11 cellular contexts compared by ENCODE assay signal in genomic region chr6:83199865-83200230, GRCh38. TPM values are rescaled to one million over a fixed set of nuclear protein-coding genes. Genes with fewer than 3 reads are reported as not detected.
DNase-seq lines count a peak whose midpoint lies in the region; ATAC-seq and TF ChIP-seq lines count a peak whose summit lies in the region.
"Had no signal": no experiment of that assay in that cellular context is flagged by ENCODE, and none has a peak within 500 bp of the region (broad histone marks: within the 10 kb centered on the region; RNA-seq: fewer than 3 reads in every experiment).

No MANE protein-coding gene starts in this region.

- DNase-seq in Caki2 (ENCODE audit: low read depth) = peak; percentile 62
- DNase-seq in LHCN-M2 (ENCODE audit: low read depth) = peak; percentile 32
- DNase-seq in cardiac fibroblast (ENCODE audit: low read depth in 2 of 2) = peak; percentile 56 to 92
- DNase-seq in mucosa of gallbladder (ENCODE audit: low spot score) = peak; percentile 68
- no peak for DNase-seq in medulla oblongata (ENCODE audit: extremely low spot score)
- no peak for DNase-seq in DMS79 (lab: John Stamatoyannopoulos, UW)
- DNase-seq: activated naive CD8-positive, alpha-beta T cell treated with anti-CD3 and anti-CD28 coated beads for 36 hours; NCI-H1105; stimulated activated naive CD4-positive, alpha-beta T cell treated with Interleukin-2 at 50 U/mL for 16 hours had no signal

- TF ChIP-seq CTCF in cardiac fibroblast (IDR thresholded peaks at IDR 0.05; ENCODE audit: low read depth, low read length) = no peak

- ATAC-seq in HG03025 (IDR thresholded peaks at IDR 0.05; ENCODE audit: low FRiP score, unreplicated experiment) (no peak), GM18519 (IDR thresholded peaks at IDR 0.05; ENCODE audit: low FRiP score, unreplicated experiment) (no peak)

- in situ Hi-C loops in Caki2 (cut with HindIII; ENCODE audit: low pct_unique_long_range_greater_than_20kb, low sequenced_read_pairs) = no loop called here

- no peak overlapping the region for H3K4me3 ChIP-seq in cardiac fibroblast (replicated peaks in 1 of 2; ENCODE audit: low read depth in 2 of 2, low read length in 2 of 2)

RNA-seq across cellular contexts. Expression of gene RWDD2A, which starts 6.7 kb away (rescaled TPM):
- 3.0 and 8.0 TPM in 2 replicates for total RNA-seq in Caki2 (2014; rRNA removed; shearing (Covaris generic); ENCODE audit: low replicate concordance)
- total RNA-seq in LHCN-M2 (2014; rRNA removed) (1.3 and 1.7 TPM in 2 replicates), mucosa of gallbladder (5.9 TPM)
- 2.1 TPM for polyA plus RNA-seq in LHCN-M2 (2012)

RNA-seq across cellular contexts. Expression of gene PGM3, which starts 6.8 kb away (rescaled TPM):
- total RNA-seq in Caki2 (2014; rRNA removed; shearing (Covaris generic); ENCODE audit: low replicate concordance) = 49.0 and 64.9 TPM in 2 replicates
- total RNA-seq in LHCN-M2 (2014; rRNA removed) (28.6 and 39.5 TPM in 2 replicates), mucosa of gallbladder (50.4 TPM)
- 27.7 TPM for polyA plus RNA-seq in LHCN-M2 (2012)

Comparison
In these comparisons a context has a peak if more than half of its experiments do, and no peak if none do; other contexts are left out.
1. DNase-seq: peak in Caki2 (single experiment), LHCN-M2 (single experiment), cardiac fibroblast (2 of 2) and mucosa of gallbladder (single experiment); none in medulla oblongata (single experiment) and DMS79 (single experiment).